In the genomic region with DNA sequence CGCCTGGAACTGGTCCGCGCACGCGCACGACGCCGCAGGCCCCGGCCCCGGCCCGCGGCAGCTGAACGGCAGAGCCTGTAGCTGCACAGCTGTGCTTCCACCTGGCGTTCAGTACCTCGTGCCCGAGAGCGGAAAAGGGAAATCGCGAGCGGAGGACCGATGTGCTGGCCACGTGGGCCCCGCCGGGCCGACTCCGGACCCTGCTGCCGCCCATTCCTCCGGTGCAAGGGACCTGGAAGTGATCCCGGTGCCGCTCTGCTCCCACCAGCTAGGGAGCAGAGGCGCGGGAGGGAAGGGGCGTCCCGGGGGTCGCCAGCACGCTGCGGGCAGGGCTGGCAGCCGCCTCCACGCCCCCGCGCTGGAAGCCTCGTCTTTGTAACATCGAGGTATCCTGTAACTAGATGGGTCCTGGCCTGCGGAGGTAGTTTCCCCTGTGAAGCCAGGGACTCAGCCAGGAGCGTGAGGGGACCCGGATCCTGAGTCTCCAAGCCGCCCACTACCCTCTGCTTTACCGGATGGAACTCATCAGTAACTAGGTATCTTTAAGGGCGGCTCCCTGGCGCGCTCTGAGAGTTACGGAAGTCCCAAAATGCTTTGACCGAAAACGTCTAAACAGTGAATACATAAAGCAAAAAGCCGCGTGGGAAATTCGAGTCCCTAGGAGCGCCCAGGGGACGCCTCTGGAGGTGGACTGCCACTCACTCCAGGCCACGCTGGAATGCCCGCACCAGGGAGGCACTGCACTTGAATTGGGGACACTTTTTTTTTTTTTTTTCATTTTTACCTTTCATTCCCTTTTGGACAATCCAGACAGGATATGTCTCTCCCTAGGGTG, we compare ENCODE assay signal across 8 cellular contexts.
DNase-seq lines count a peak whose midpoint lies in the region; ATAC-seq and TF ChIP-seq lines count a peak whose summit lies in the region.

No MANE protein-coding gene starts in this region.

- peak; percentile 88 for DNase-seq in NCI-H1092 treated with DMSO at 0.1 percent for 48 hours (lab: John Stamatoyannopoulos, UW)
- DNase-seq in SW480 (ENCODE audit: low spot score), result peak; percentile 97
- DNase-seq in smooth muscle cell of the brain vasculature (ENCODE audit: low read depth, low spot score), result peak; percentile 51
- DNase-seq in Ammon's horn (ENCODE audit: low spot score), result no peak

- H3K9me3 ChIP-seq in iPS-18c (ENCODE audit: control insufficient read depth, insufficient read depth, low read length), result no peaks in the 10 kb centered on the region

- ATAC-seq in HG02623 (IDR thresholded peaks at IDR 0.05; ENCODE audit: unreplicated experiment), result peak; percentile 51

- H3K4me3 ChIP-seq in GM12875 (ENCODE audit: low read depth, low read length) (peak overlapping the region; percentile 46), iPS-18c (ENCODE audit: insufficient read depth, low read depth, low read length) (peak overlapping the region; percentile 64)

- no peak for TF ChIP-seq CTCF in GM12875 (IDR thresholded peaks at IDR 0.05; ENCODE audit: borderline replicate concordance, insufficient read depth, low read depth, low read length)

- H3K27ac ChIP-seq in angular gyrus (ENCODE audit: low read depth, low read length), result peak overlapping the region; percentile 88
